Comparison of ENCODE assay signal across 9 cellular contexts in genomic region chr19:29666634-29667389, GRCh38. TPM values are rescaled to one million over a fixed set of nuclear protein-coding genes. Genes with fewer than 3 reads are reported as not detected.
DNase-seq lines count a peak whose midpoint lies in the region; ATAC-seq and TF ChIP-seq lines count a peak whose summit lies in the region.
"Had no signal": no experiment of that assay in that cellular context is flagged by ENCODE, and none has a peak within 500 bp of the region (broad histone marks: within the 10 kb centered on the region; RNA-seq: fewer than 3 reads in every experiment).

No MANE protein-coding gene starts in this region.

- intact Hi-C loops in ascending aorta (cut with DNase I): loop anchor here (1.0 to 2.0 kb wide), 2 partner anchors 14 to 48 kb away; partner anchors contain the start of gene C19orf12
- intact Hi-C loops in sigmoid colon (cut with DNase I): loop anchor here (1.0 to 5.0 kb wide), 4 partner anchors 28 to 275 kb away; partner anchors contain the start of genes C19orf12, POP4 and URI1

- H3K4me3 ChIP-seq in Jurkat, Clone E6-1 (ENCODE audit: low read length): peak overlapping the region; percentile 80
- H3K4me3 ChIP-seq in ascending aorta (peak overlapping the region; percentile 75 to 93), iPS-15b (ENCODE audit: low read depth, low read length) (peak overlapping the region; percentile 74), sigmoid colon (peak overlapping the region; percentile 76 to 93 (median 85))

- H3K27ac ChIP-seq in ascending aorta (peak overlapping the region; percentile 99), sigmoid colon (peak overlapping the region; percentile 84 to 93 (median 92))

- H3K36me3 ChIP-seq in ascending aorta (no peaks in the 10 kb centered on the region), iPS-15b (ENCODE audit: control insufficient read depth, insufficient read depth, low read length) (no peaks in the 10 kb centered on the region), sigmoid colon (peaks cover 0 to 3% (median 0%) of the 10 kb centered on the region in 4 donors)

- H3K4me1 ChIP-seq in ascending aorta (peaks cover 39 to 66% of the 10 kb centered on the region in 2 donors), iPS-15b (ENCODE audit: control insufficient read depth, insufficient read depth, low read length) (peaks cover 9% of the 10 kb centered on the region), sigmoid colon (peaks cover 0 to 83% (median 78%) of the 10 kb centered on the region in 4 donors)

- H3K9me3 ChIP-seq in ascending aorta: no peaks in the 10 kb centered on the region
- H3K9me3 ChIP-seq in iPS-15b (ENCODE audit: control insufficient read depth, insufficient read depth, low read length): no peaks in the 10 kb centered on the region
- no peaks in the 10 kb centered on the region for H3K9me3 ChIP-seq in sigmoid colon

- DNase-seq in AG08396 (ENCODE audit: low spot score) (peak; percentile 75), ascending aorta (ENCODE audit: low spot score in 2 of 2) (peak in 1 of 2 donors; percentile 78), sigmoid colon (peak; percentile 93), LoVo (ENCODE audit: low spot score) (no peak)
- no peak for DNase-seq in Jurkat, Clone E6-1 (ENCODE audit: low read depth, low spot score)

- ATAC-seq in GM18909 (IDR thresholded peaks at IDR 0.05; ENCODE audit: poor library complexity, unreplicated experiment) (no peak), GM21576 (IDR thresholded peaks at IDR 0.05; ENCODE audit: unreplicated experiment) (no peak)

- no peak for TF ChIP-seq EP300 in sigmoid colon (IDR thresholded peaks at IDR 0.05)

- TF ChIP-seq CTCF in ascending aorta (IDR thresholded peaks at IDR 0.05) (no peak), sigmoid colon (IDR thresholded peaks at IDR 0.05) (no peak)

- no peak overlapping the region for H3K9ac ChIP-seq in iPS-15b (ENCODE audit: low read depth, low read length)

- TF ChIP-seq POLR2A in sigmoid colon (IDR thresholded peaks at IDR 0.05): no peak

- H3K27me3 ChIP-seq in ascending aorta: no peaks in the 10 kb centered on the region
- peaks cover 2% of the 10 kb centered on the region for H3K27me3 ChIP-seq in iPS-15b (ENCODE audit: control insufficient read depth, insufficient read depth, low read length)
- H3K27me3 ChIP-seq in sigmoid colon: no peaks in the 10 kb centered on the region

- WGBS in sigmoid colon, 2 donors: 31 to 41% methylated on average over 18 of the region's 18 CpGs

RNA-seq across cellular contexts. Expression of gene PLEKHF1, which starts 1.6 kb away (rescaled TPM):
- polyA plus RNA-seq in Jurkat, Clone E6-1 (2012; ENCODE audit: insufficient read depth, insufficient read length): 23.0 TPM
- total RNA-seq in ascending aorta: 68.3 TPM
- total RNA-seq in sigmoid colon: 10 to 100 TPM; 19.4 to 34.6 (median 22.6) TPM
- polyA plus RNA-seq in sigmoid colon: 10 to 100 TPM in 1 of 3 donors, 1 to 10 TPM in 2; 1.2 to 13.0 (median 6.0) TPM
- polyA plus RNA-seq: neural cell had no signal

RNA-seq across cellular contexts. Expression of gene C19orf12, which starts 48.2 kb away (rescaled TPM):
- polyA plus RNA-seq in Jurkat, Clone E6-1 (2012; ENCODE audit: insufficient read depth, insufficient read length): 16.8 TPM
- 37.8 TPM for total RNA-seq in ascending aorta
- 10 to 100 TPM; 32.1 to 36.0 (median 34.2) TPM for total RNA-seq in sigmoid colon
- polyA plus RNA-seq in sigmoid colon: 10 to 100 TPM; 13.2 to 19.1 (median 16.0) TPM

Comparison
In these comparisons a context has a peak if more than half of its experiments do, and no peak if none do; other contexts are left out.
1. DNase-seq: peak in AG08396 (single experiment) and sigmoid colon (single experiment); none in Jurkat, Clone E6-1 (single experiment) and LoVo (single experiment).
2. Peak in every context shown above with its lines, with median percentiles within 50 percentile points of each other: H3K4me3 ChIP-seq.